1 cellular context compared by ENCODE assay signal in the genomic region with DNA sequence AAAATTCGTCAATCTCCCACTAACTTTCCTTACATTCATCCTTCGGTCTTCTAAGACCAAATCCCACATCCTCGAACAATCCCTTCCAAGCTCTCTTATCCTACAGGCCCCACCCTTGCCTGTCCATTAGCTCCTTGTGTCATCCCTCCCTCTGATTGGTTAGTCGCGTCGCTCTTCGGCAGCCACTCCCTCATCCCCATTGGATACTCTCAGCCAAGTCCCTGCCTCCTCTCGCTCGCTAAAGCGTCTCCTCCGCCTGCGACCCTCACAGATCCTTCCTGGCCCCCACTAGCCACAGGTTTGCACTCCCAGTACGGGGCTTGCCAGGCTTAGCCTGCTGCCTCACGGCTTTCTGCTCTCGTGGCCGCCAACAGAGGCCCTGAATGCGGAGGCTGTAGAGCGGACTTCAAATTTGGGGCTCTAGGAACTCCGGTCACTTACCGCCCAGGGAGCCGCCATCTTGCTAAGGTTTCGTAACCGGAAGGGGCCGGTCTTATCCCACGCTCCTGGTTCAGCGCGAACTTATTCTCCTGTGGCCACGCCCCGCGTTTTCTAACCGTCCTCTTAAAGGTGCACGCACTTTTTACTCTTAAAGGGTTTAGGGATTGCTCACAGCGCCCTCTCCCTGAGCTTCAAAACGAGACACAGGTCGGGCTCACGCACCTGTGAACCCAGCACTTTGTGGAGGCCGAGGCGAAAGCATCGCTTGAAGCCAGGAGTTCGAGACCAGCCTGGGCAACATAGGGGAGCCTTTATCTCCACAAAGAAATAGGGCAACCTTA.
A peak's percentile ranks its signal among the peaks of the same experiment; 100 is the strongest.
TF ChIP-seq lines count a peak whose summit lies in the region.

Gene DMAC2, minus strand, starts transcription at position 472 of the 782 bp plus-strand sequence. Its CDS starts 13 bp downstream, at position 459.

TF ChIP-seq in HCT116, 20 proteins besides CTCF, POLR2A, EP300 and RAD21 (continued from another document):
- TF ChIP-seq TCF7L2 (IDR thresholded peaks at IDR 0.05; ENCODE audit: borderline replicate concordance, extremely low read depth, insufficient read depth, insufficient read length) (no peak), YY1 (IDR thresholded peaks at IDR 0.05; ENCODE audit: extremely low read depth, insufficient replicate concordance, low read depth, low read length) (peak; percentile 96), CBX3 (IDR thresholded peaks at IDR 0.05; ENCODE audit: low read depth) (peak; percentile 91), MAX (IDR thresholded peaks at IDR 0.05) (peak; percentile 95), JUND (IDR thresholded peaks at IDR 0.05) (no peak), CEBPB (IDR thresholded peaks at IDR 0.05; ENCODE audit: low read depth) (peak; percentile 94), ELF1 (IDR thresholded peaks at IDR 0.05; ENCODE audit: borderline replicate concordance, low read depth) (no peak; the same call in 1 of the 2 replicates), EGR1 (IDR thresholded peaks at IDR 0.05; ENCODE audit: low read depth) (peak; percentile 50), FOSL1 (IDR thresholded peaks at IDR 0.05; ENCODE audit: low read depth) (no peak)
- TF ChIP-seq, protein P1, sequence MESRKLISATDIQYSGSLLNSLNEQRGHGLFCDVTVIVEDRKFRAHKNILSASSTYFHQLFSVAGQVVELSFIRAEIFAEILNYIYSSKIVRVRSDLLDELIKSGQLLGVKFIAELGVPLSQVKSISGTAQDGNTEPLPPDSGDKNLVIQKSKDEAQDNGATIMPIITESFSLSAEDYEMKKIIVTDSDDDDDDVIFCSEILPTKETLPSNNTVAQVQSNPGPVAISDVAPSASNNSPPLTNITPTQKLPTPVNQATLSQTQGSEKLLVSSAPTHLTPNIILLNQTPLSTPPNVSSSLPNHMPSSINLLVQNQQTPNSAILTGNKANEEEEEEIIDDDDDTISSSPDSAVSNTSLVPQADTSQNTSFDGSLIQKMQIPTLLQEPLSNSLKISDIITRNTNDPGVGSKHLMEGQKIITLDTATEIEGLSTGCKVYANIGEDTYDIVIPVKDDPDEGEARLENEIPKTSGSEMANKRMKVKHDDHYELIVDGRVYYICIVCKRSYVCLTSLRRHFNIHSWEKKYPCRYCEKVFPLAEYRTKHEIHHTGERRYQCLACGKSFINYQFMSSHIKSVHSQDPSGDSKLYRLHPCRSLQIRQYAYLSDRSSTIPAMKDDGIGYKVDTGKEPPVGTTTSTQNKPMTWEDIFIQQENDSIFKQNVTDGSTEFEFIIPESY (IDR thresholded peaks at IDR 0.05; ENCODE audit: extremely low read depth, insufficient replicate concordance, low read length) = no peak
